Comparison of ENCODE assay signal across 10 cellular contexts in the genomic region with DNA sequence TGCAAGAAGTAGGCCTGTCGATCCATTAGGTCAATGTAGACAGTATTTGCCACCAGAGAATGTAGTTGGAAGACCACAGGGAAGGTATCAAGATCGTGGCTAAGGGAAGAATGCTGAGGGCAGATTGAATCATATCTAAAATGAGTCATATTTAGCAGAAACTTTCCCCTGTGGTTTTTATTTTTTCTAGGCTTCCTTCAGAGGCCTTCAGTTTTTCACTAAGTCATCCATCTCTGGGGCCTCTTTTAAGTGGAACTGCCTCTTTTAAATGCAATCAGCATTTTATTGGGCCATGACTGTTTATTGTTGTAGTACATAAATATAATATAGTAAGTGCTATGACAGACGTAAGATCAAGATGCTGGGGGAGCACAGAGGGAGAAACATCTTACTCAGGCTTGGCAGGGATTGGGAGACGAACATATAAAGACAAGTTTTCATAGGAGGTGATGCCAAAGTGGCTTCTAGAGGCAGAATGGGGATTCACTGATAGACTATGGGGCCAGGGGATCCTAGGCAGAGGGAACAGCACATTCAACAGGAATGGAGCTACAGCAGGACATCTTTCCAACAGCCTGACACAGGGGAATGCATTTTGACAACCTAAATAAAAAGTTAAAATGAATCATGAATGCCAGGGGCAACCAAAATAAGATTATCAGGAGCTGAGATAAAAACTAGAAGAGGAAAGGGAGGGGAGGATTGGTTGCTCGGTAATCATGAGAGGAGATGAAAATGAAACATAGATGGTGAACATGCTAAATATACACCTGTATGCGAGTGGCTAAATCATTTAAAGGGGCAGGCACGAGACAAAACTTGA. TPM values are rescaled to one million over a fixed set of nuclear protein-coding genes. Genes with fewer than 3 reads are reported as not detected.
DNase-seq lines count a peak whose midpoint lies in the region; ATAC-seq and TF ChIP-seq lines count a peak whose summit lies in the region.
"Had no signal": no experiment of that assay in that cellular context is flagged by ENCODE, and none has a peak within 500 bp of the region (broad histone marks: within the 10 kb centered on the region; RNA-seq: fewer than 3 reads in every experiment).

No MANE protein-coding gene starts in this region.

- H3K27ac ChIP-seq in ACC112 (ENCODE audit: low read depth, low read length): peak overlapping the region; percentile 93
- H3K27ac ChIP-seq in body of pancreas: no peak overlapping the region

- no peak for TF ChIP-seq POLR2A in body of pancreas (IDR thresholded peaks at IDR 0.05)

- DNase-seq in astrocyte of the spinal cord (ENCODE audit: low read depth, low spot score) (peak; percentile 91), body of pancreas (no peak), cardiac septum (ENCODE audit: low spot score) (no peak), left lobe of liver (ENCODE audit: low spot score) (no peak), amygdala (lab: John Stamatoyannopoulos, UW) (no peak)
- DNase-seq: NCI-H510A had no signal

- no peaks in the 10 kb centered on the region for H3K79me2 ChIP-seq in ACC112 (ENCODE audit: control insufficient read depth, insufficient read depth, low read length, unreplicated experiment)

- no peaks in the 10 kb centered on the region for H3K9me3 ChIP-seq in body of pancreas

- no peaks in the 10 kb centered on the region for H3K27me3 ChIP-seq in ACC112 (ENCODE audit: insufficient read depth, low read length)
- no peaks in the 10 kb centered on the region for H3K27me3 ChIP-seq in body of pancreas

- in situ Hi-C loops in astrocyte of the spinal cord (cut with HindIII; ENCODE audit: low sequenced_read_pairs): no loop called here

- peak overlapping the region; percentile 68 for H2AFZ ChIP-seq in ACC112 (ENCODE audit: low read length, unreplicated experiment)

- 74 to 76% methylated on average over 7 of the region's 7 CpGs for WGBS in body of pancreas, 2 donors

- H3K4me3 ChIP-seq in ACC112 (ENCODE audit: low read depth, low read length) (no peak overlapping the region; the same call in 1 of the 2 replicates), astrocyte of the spinal cord (ENCODE audit: low read depth, low read length) (no peak overlapping the region), body of pancreas (no peak overlapping the region)

- peaks cover 18% of the 10 kb centered on the region for H3K4me1 ChIP-seq in ACC112 (ENCODE audit: control insufficient read depth, insufficient read depth, low read length, unreplicated experiment)
- no peaks in the 10 kb centered on the region for H3K4me1 ChIP-seq in body of pancreas

- TF ChIP-seq CTCF in astrocyte of the spinal cord (IDR thresholded peaks at IDR 0.05; ENCODE audit: low read depth, low read length) (no peak), body of pancreas (IDR thresholded peaks at IDR 0.05) (no peak)

- no peaks in the 10 kb centered on the region for H3K36me3 ChIP-seq in ACC112 (ENCODE audit: insufficient read depth, low read length)
- no peaks in the 10 kb centered on the region for H3K36me3 ChIP-seq in body of pancreas (replicated peaks in 1 of 2; ENCODE audit: insufficient read depth in 1 of 2, low read depth in 2 of 2)

- ATAC-seq in GM19438 (IDR thresholded peaks at IDR 0.05; ENCODE audit: low read depth, unreplicated experiment): peak; percentile 75
- ATAC-seq in HG03469 (IDR thresholded peaks at IDR 0.05; ENCODE audit: unreplicated experiment): peak; percentile 70
- ATAC-seq in body of pancreas: no peak
- ATAC-seq in left lobe of liver: no peak

- intact Hi-C loops in body of pancreas (cut with DNase I): no loop called here
- intact Hi-C loops in cardiac septum (cut with DNase I): no loop called here

RNA-seq across cellular contexts. Expression of a gene that starts 20.1 kb away (rescaled TPM):
- total RNA-seq in body of pancreas: not detected
- total RNA-seq in cardiac septum: not detected
- not detected for total RNA-seq in left lobe of liver
- total RNA-seq: pulmonary artery endothelial cell had no signal

Comparison
In these comparisons a context has a peak if more than half of its experiments do, and no peak if none do; other contexts are left out.
1. ATAC-seq: peak in GM19438 (single experiment) and HG03469 (single experiment); none in body of pancreas (single experiment) and left lobe of liver (single experiment).